1 cellular context compared by ENCODE assay signal in the genomic region with DNA sequence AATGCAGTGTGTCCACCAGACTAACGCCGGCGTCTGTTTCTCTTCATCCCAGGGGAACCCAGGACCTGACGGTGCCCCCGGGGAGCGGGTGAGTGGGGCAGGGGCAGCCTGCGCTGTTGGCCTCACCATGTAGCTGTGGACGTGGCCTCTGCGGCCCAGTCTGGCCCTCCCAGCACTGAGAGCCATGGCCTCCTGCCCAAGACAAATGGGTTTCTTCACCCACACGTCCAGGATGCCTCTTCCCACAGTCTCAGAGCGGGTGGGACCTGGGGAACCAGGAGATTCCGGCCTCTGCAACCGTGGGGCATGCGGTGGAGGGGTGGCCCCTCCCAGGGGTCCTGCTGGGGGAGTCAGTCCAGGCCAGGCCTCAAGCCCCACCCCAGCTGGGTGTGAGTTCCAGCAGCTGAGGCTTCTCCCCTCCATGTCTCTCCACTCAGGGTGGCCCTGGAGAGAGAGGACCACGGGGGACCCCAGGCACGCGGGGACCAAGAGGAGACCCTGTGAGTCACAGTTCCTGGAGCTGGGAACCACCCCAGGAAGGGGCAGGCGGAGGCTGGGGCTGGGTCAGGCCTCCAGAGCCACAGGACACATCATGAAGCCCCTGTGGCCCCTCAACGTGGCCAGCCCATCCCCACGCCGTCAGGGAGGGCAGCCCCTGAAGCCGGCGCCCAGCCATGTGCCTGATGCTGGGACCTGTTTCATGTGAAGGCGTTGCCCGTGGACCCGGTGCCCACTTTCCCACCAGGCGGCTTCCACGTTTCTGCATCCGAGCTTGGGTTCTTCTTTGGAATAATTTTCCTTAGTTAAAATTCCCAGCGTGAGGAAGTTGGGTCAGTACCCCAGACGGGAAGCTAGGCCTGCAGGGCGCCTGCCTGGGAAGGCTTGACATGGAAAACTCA.
TF ChIP-seq lines count a peak whose summit lies in the region.

No MANE protein-coding gene starts in this region.

TF ChIP-seq in HEK293, 187 proteins besides CTCF, POLR2A, EP300 and RAD21 (continued from another document):
- TF ChIP-seq AEBP2 (tag by site-specific recombination; IDR thresholded peaks at IDR 0.05; ENCODE audit: borderline replicate concordance) (no peak), REST (tag by site-specific recombination; IDR thresholded peaks at IDR 0.05) (no peak)
